Comparison of ENCODE assay signal across 1 cellular context in the genomic region with DNA sequence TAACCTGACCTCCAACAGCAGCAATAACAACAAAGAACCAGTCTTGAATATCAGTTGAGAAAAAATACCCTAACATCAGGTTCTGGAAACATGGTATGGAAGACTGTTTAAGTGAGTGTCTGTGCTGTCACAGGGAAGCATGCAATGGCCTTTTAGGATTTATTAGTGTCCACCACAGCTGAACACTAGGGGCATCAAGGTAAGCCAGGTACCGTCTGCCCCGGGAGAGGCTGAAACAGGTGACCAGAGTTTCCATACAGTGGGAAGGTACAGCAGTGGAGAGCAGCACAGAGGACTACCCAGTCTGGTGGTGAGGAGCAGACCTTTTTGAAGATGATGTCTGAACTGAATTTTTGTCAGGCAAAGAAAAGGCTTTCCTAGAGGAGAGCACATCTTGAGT.
TF ChIP-seq lines count a peak whose summit lies in the region.

No MANE protein-coding gene starts in this region.

TF ChIP-seq in HCT116, 20 proteins besides CTCF, POLR2A, EP300 and RAD21 (continued from another document):
- no peak for TF ChIP-seq FOSL1 (IDR thresholded peaks at IDR 0.05; ENCODE audit: low read depth)
- TF ChIP-seq, protein P1, sequence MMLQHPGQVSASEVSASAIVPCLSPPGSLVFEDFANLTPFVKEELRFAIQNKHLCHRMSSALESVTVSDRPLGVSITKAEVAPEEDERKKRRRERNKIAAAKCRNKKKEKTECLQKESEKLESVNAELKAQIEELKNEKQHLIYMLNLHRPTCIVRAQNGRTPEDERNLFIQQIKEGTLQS (IDR thresholded peaks at IDR 0.05): no peak
- TF ChIP-seq ZBTB33 (IDR thresholded peaks at IDR 0.05; ENCODE audit: extremely low read depth, insufficient replicate concordance, low read length): no peak
